Comparison of ENCODE assay signal across 8 cellular contexts in the genomic region with DNA sequence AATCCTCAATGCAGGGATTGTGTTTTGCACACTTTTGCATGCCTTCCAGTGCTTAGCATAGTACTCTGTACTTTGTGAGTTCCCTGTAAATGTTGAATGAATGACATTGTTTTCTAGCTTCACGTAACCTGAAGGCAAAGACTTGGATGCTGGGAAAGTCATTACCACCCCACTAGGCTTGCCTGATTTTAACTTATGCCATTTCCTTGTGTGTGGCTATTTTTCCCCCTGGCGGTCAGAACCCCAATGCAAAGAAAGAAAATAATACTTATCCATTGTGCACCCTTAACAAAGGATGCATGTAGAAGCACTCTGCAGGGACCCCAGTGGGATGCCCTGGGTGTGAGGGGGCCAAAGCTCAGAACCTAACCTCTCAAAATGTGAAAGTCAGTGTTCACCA. TPM values are rescaled to one million over a fixed set of nuclear protein-coding genes. Genes with fewer than 3 reads are reported as not detected.
A peak's percentile ranks its signal among the peaks of the same experiment; 100 is the strongest.
DNase-seq lines count a peak whose midpoint lies in the region; ATAC-seq and TF ChIP-seq lines count a peak whose summit lies in the region.

No MANE protein-coding gene starts in this region.

- TF ChIP-seq CTCF in 22Rv1 (IDR thresholded peaks at IDR 0.05) (no peak), GM10248 (IDR thresholded peaks at IDR 0.05; ENCODE audit: control extremely low read depth, extremely low read depth, low read depth, missing control alignments) (no peak), SK-N-SH (IDR thresholded peaks at IDR 0.05) (peak; percentile 59), testis (IDR thresholded peaks at IDR 0.05) (peak; percentile 32 to 46 (median 33))

- peak overlapping the region; percentile 62; the same call in 1 of the 2 replicates for H3K9ac ChIP-seq in SK-N-SH

- H3K4me1 ChIP-seq in SK-N-SH (ENCODE audit: control insufficient read depth in 1 of 2, insufficient read depth in 2 of 2, low read depth in 1 of 2, low read length in 1 of 2) (peaks cover 0 to 23% of the 10 kb centered on the region in 2 experiments; a peak in 3 of 4 replicates), testis (no peaks in the 10 kb centered on the region)

- H3K27me3 ChIP-seq in SK-N-SH (ENCODE audit: insufficient read depth) (no peaks in the 10 kb centered on the region), testis (no peaks in the 10 kb centered on the region)

- H3K4me3 ChIP-seq in SK-N-SH (ENCODE audit: low read depth in 2 of 2, low read length in 1 of 2) (peak overlapping the region; percentile 72 to 73; a peak in 2 of 4 replicates), testis (peak overlapping the region in 1 of 2 donors; percentile 70)

- no peaks in the 10 kb centered on the region for H3K36me3 ChIP-seq in SK-N-SH (replicated peaks in 1 of 2; ENCODE audit: control insufficient read depth in 1 of 2, insufficient read depth in 2 of 2, low read length in 1 of 2)
- no peaks in the 10 kb centered on the region for H3K36me3 ChIP-seq in testis (ENCODE audit: low read depth, missing control alignments)

- peaks cover 35% of the 10 kb centered on the region for H3F3A ChIP-seq in SK-N-SH (replicated peaks; ENCODE audit: insufficient read depth)

- CTCF ChIA-PET in GM10248 (lab: Yijun Ruan, JAX) = interaction anchor here (2.2 to 2.9 kb wide), 2 partner anchors 9 to 19 kb away, joined by 6 to 12 read pairs; no protein-coding TSS in a partner anchor
- CTCF ChIA-PET in SK-N-SH (lab: Yijun Ruan, JAX) = interaction anchor here (0.8 to 4.8 kb wide), 5 partner anchors 12 to 589 kb away, joined by 3 to 28 read pairs (median 9); no protein-coding TSS in a partner anchor

- H2AFZ ChIP-seq in SK-N-SH (ENCODE audit: low read depth) = no peak overlapping the region; the same call in 1 of the 2 replicates

- no peaks in the 10 kb centered on the region for H3K79me2 ChIP-seq in SK-N-SH (ENCODE audit: insufficient read depth)

- TF ChIP-seq RAD21 in SK-N-SH (IDR thresholded peaks at IDR 0.05; ENCODE audit: low read length) = peak; percentile 51

- POLR2A ChIA-PET in GM10248 (lab: Yijun Ruan, JAX) = no interaction called here
- POLR2A ChIA-PET in SK-N-SH (lab: Yijun Ruan, JAX) = no interaction called here

- ATAC-seq in HG03460 (IDR thresholded peaks at IDR 0.05; ENCODE audit: unreplicated experiment) = no peak

- WGBS in SK-N-SH (ENCODE audit: low lambda C conversion rate) = 54% methylated on average over 2 of the region's 2 CpGs
- WGBS in testis, 2 donors = 30 to 41% methylated on average over 2 of the region's 2 CpGs

- H3K4me2 ChIP-seq in SK-N-SH = peak overlapping the region; percentile 90

- peak overlapping the region; percentile 61; the same call in 1 of the 2 replicates for H3K27ac ChIP-seq in 22Rv1
- no peak overlapping the region for H3K27ac ChIP-seq in SK-N-SH (ENCODE audit: low read depth in 2 of 2, low read length in 1 of 2)
- no peak overlapping the region for H3K27ac ChIP-seq in testis

- intact Hi-C loops in testis (cut with DNase I; ENCODE audit: low total_unique reads) = no loop called here

- no peaks in the 10 kb centered on the region for H3K9me2 ChIP-seq in SK-N-SH

- TF ChIP-seq POLR2A in testis (IDR thresholded peaks at IDR 0.05) = no peak

- DNase-seq in GM10248 (ENCODE audit: extremely low spot score) (peak; percentile 18), SK-N-SH (peak; percentile 49), foreskin melanocyte (peak; percentile 89), testis (peak; percentile 47), DMS79 (lab: John Stamatoyannopoulos, UW) (no peak)
- no peak for DNase-seq in activated CD4-positive, CD25-positive, alpha-beta regulatory T cell (lab: John Stamatoyannopoulos, UW)

- no peak for TF ChIP-seq EP300 in SK-N-SH (IDR thresholded peaks at IDR 0.05; ENCODE audit: borderline replicate concordance in 1 of 2, low read depth in 1 of 2, low read length in 1 of 2)

- H3K9me3 ChIP-seq in SK-N-SH = no peaks in the 10 kb centered on the region
- H3K9me3 ChIP-seq in testis = no peaks in the 10 kb centered on the region

- H4K20me1 ChIP-seq in SK-N-SH (ENCODE audit: insufficient read depth) = no peaks in the 10 kb centered on the region

TF ChIP-seq in SK-N-SH, 30 proteins besides CTCF, POLR2A, EP300 and RAD21:
- TF ChIP-seq RCOR1 (IDR thresholded peaks at IDR 0.05; ENCODE audit: low read length) (no peak), TCF12 (IDR thresholded peaks at IDR 0.05) (no peak), USF1 (IDR thresholded peaks at IDR 0.05; ENCODE audit: borderline replicate concordance, low read depth) (no peak), SMC3 (IDR thresholded peaks at IDR 0.05; ENCODE audit: low read depth, low read length) (peak; percentile 42; the same call in 1 of the 2 replicates), TAF1 (IDR thresholded peaks at IDR 0.05; ENCODE audit: borderline replicate concordance, low read depth, low read length) (no peak)
TF ChIP-seq in SK-N-SH: peak in this region for 1.

RNA-seq across cellular contexts. Expression of gene ENOX1, which starts 1.2 kb away (rescaled TPM):
- 5.8 and 6.6 TPM in 2 replicates for polyA plus RNA-seq in SK-N-SH (2012; rRNA removed)
- 7.6 and 8.1 TPM in 2 replicates for polyA plus RNA-seq in SK-N-SH (2012; cell fraction: cytosol; rRNA removed)
- polyA plus RNA-seq in SK-N-SH (2012; cell fraction: nucleus; rRNA removed) = 5.1 and 5.5 TPM in 2 replicates
- 10 to 100 TPM; 11.0 to 11.5 TPM for total RNA-seq in testis
- 14.2 TPM for polyA plus RNA-seq in testis (ENCODE audit: insufficient read depth, low read depth, low replicate concordance)

Comparison
In these comparisons a context has a peak if more than half of its experiments do, and no peak if none do; other contexts are left out.
1. CTCF ChIP-seq: peak in SK-N-SH (single experiment) and testis (3 of 3); none in 22Rv1 (single experiment) and GM10248 (single experiment).
2. DNase-seq: peak in GM10248 (single experiment), SK-N-SH (single experiment), foreskin melanocyte (single experiment) and testis (single experiment); none in DMS79 (single experiment) and activated CD4-positive, CD25-positive, alpha-beta regulatory T cell (0 of 4).